Comparison of ENCODE assay signal across 8 cellular contexts in the genomic region with DNA sequence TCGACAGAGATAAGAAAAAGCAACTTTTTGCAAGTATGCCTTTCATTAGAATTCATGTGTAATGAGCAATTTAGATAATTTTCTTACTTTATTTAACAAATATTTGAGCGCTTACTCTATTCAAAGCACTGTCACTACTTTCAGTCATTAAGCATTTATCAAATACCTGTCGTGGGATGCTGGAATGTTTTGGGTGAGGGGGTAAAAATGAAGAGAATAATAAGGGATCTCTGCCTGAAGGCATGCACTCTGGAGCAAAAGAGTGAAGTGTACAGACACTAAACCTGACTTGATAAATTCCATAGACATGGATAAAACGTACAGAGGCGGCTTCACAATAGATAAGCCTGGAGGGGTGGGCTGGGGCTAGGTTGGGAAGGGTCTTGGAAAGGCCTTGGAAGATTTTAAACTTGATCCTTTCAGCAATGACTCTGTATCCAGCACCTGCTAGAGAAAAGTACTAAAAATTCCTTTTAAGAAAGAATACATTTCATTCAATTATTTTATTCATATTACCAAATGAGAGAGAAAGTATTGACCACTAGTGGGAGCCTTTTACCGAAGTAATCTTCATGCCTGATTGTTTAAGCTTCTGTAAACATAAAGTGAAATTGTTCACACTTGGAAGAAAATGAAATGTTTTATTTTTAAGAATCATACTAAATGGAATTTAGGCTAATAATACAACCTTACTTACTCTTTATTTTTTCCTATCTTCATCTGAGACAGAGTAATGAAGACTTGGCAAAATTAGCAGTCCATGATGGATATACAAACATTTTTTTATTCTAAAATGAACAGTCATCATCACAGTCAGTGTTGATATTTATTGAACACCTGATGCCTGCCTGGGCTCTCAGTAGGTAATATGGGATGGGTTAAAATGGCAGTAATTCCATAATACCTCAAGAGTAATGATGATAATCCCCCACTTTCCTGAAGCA.
A peak's percentile ranks its signal among the peaks of the same experiment; 100 is the strongest.
DNase-seq lines count a peak whose midpoint lies in the region; ATAC-seq and TF ChIP-seq lines count a peak whose summit lies in the region.

No MANE protein-coding gene starts in this region.

- H3K18ac ChIP-seq in mesendoderm (ENCODE audit: low read length) = no peak overlapping the region

- DNase-seq in A673 (ENCODE audit: low spot score) (peak; percentile 56), GM12865 (ENCODE audit: low read depth) (peak; percentile 47), NCI-H460 (ENCODE audit: extremely low read depth, low read depth) (peak; percentile 26), choroid plexus epithelial cell (ENCODE audit: low read depth) (peak; percentile 71), mesendoderm (no peak)

- CTCF ChIA-PET in A673 (lab: Charles Lee) = interaction anchor here (0.6 to 1.3 kb wide), 5 partner anchors 9 to 935 kb away, joined by 3 to 7 read pairs (median 3); a partner anchor contains a TSS

- no peaks in the 10 kb centered on the region for H3K27me3 ChIP-seq in A673 (replicated peaks; ENCODE audit: insufficient read depth, low read depth, low read length, poor library complexity)
- no peaks in the 10 kb centered on the region for H3K27me3 ChIP-seq in mesendoderm (ENCODE audit: insufficient read depth, low read length, poor library complexity)

- ATAC-seq in HG03439 (IDR thresholded peaks at IDR 0.05; ENCODE audit: unreplicated experiment) (no peak), HG02840 (IDR thresholded peaks at IDR 0.05; ENCODE audit: low FRiP score, unreplicated experiment) (no peak)

- H3K79me1 ChIP-seq in mesendoderm (ENCODE audit: low read length) = no peaks in the 10 kb centered on the region

- intact Hi-C loops in A673 (cut with micrococcal nuclease; ENCODE audit: unreplicated experiment) = loop anchor here (5.0 to 10.0 kb wide), 8 partner anchors 114 to 1026 kb away; a partner anchor contains a TSS

- H3K56ac ChIP-seq in mesendoderm (ENCODE audit: low read length) = no peak overlapping the region

- no peak overlapping the region for H3K4me2 ChIP-seq in mesendoderm (ENCODE audit: low read length)

- H3K4ac ChIP-seq in mesendoderm (ENCODE audit: low read depth, low read length) = no peak overlapping the region

- H3K27ac ChIP-seq in A673 (ENCODE audit: low read depth, low read length, poor library complexity, severe bottlenecking) (no peak overlapping the region), mesendoderm (ENCODE audit: low read depth, low read length) (no peak overlapping the region)

- no CpG with 5 or more reads among the region's 6 CpGs for WGBS in mesendoderm (ENCODE audit: extremely low coverage, insufficient coverage, low lambda C conversion rate)

- H3K27me3 Mint-ChIP-seq in nephron (ENCODE audit: low read depth) = no peaks in the 10 kb centered on the region

- no peaks in the 10 kb centered on the region for H3K9me3 ChIP-seq in A673 (ENCODE audit: low read depth, low read length, poor library complexity, severe bottlenecking)

- no peak overlapping the region for H4K8ac ChIP-seq in mesendoderm (ENCODE audit: low read depth, low read length)

- H3K9ac ChIP-seq in mesendoderm (ENCODE audit: low read length) = no peak overlapping the region

- H4K5ac ChIP-seq in mesendoderm (ENCODE audit: low read length) = no peak overlapping the region

- TF ChIP-seq CTCF in A673 (conservative IDR thresholded peaks at IDR 0.05; ENCODE audit: low read depth, low read length) (peak; percentile 80), GM12865 (IDR thresholded peaks at IDR 0.05; ENCODE audit: insufficient read depth, low read depth, low read length, missing control alignments) (peak; percentile 54), choroid plexus epithelial cell (conservative IDR thresholded peaks at IDR 0.05; ENCODE audit: low read depth, low read length) (peak; percentile 69), nephron (IDR thresholded peaks at IDR 0.05; ENCODE audit: unreplicated experiment in 3 of 3) (peak; percentile 34 to 63 (median 53))

- no peak overlapping the region for H3K27ac Mint-ChIP-seq in nephron

- H3K79me2 ChIP-seq in mesendoderm (ENCODE audit: control insufficient read depth, insufficient read depth, low read length) = no peaks in the 10 kb centered on the region

- POLR2A ChIA-PET in A673 (lab: Charles Lee; ENCODE audit: low non-redundant PET) = no interaction called here

- H3K36me3 Mint-ChIP-seq in nephron (ENCODE audit: low read depth) = peaks cover 38% of the 10 kb centered on the region

- H3K36me3 ChIP-seq in A673 (ENCODE audit: insufficient read depth, low read length, poor library complexity, severe bottlenecking) = no peaks in the 10 kb centered on the region
- H3K36me3 ChIP-seq in mesendoderm (ENCODE audit: control insufficient read depth, insufficient read depth, low read length) = no peaks in the 10 kb centered on the region

- H3K4me1 ChIP-seq in A673 (ENCODE audit: insufficient read depth, low read length, poor library complexity, severe bottlenecking) = peaks cover 4% of the 10 kb centered on the region
- H3K4me1 ChIP-seq in mesendoderm (ENCODE audit: control insufficient read depth, low read depth, low read length) = no peaks in the 10 kb centered on the region

- no TSS peak for BruUV-seq in A673 (replicated peaks; lab: Mats Ljungman, UMichigan)

- no peak overlapping the region for H2AK5ac ChIP-seq in mesendoderm (ENCODE audit: low read length)

- no peak overlapping the region for H3K23ac ChIP-seq in mesendoderm (ENCODE audit: low read length)

- no peak overlapping the region for H3K4me3 ChIP-seq in A673 (ENCODE audit: low read depth, low read length, poor library complexity, severe bottlenecking)
- no peak overlapping the region for H3K4me3 ChIP-seq in GM12865 (ENCODE audit: low read depth, low read length)
- no peak overlapping the region for H3K4me3 ChIP-seq in choroid plexus epithelial cell (ENCODE audit: low read depth, low read length)
- H3K4me3 ChIP-seq in mesendoderm (ENCODE audit: low read length) = no peak overlapping the region

- H2BK120ac ChIP-seq in mesendoderm (ENCODE audit: low read depth, low read length) = no peak overlapping the region

- H3K4me1 Mint-ChIP-seq in nephron = no peaks in the 10 kb centered on the region

- no peak overlapping the region for H2BK15ac ChIP-seq in mesendoderm (replicated peaks; ENCODE audit: low read depth)

- no peak overlapping the region for H3K4me3 Mint-ChIP-seq in nephron

- H3K9me3 Mint-ChIP-seq in nephron = peaks cover 4% of the 10 kb centered on the region

- no peak overlapping the region for H2BK5ac ChIP-seq in mesendoderm (ENCODE audit: low read length)
